ENCODE assay signal across 17 cellular contexts in the genomic region with DNA sequence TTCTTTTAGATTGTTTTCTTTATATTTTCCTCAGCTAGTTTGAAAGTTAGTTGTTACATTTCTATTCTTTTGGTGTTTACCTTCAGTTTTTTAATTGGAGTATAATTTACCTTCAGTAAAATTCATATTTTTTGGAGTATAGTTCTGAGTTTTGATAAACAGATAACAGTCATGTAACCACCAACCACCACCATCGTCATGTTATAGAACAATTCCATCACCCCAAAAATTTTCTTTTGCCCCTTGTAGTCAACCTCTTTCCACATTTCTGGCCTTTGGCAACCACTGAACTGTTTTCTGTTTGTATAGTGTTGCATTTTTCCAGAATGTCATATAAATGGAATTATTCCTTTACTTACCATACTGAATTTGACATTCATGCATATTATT. TPM values are rescaled to one million over a fixed set of nuclear protein-coding genes. Genes with fewer than 3 reads are reported as not detected.
DNase-seq lines count a peak whose midpoint lies in the region; ATAC-seq and TF ChIP-seq lines count a peak whose summit lies in the region.
"Had no signal": no experiment of that assay in that cellular context is flagged by ENCODE, and none has a peak within 500 bp of the region (broad histone marks: within the 10 kb centered on the region; RNA-seq: fewer than 3 reads in every experiment).

No MANE protein-coding gene starts in this region.

- H3K27ac Mint-ChIP-seq in activated CD8-positive, alpha-beta memory T cell treated with anti-CD3 and anti-CD28 coated beads, Interleukin-2, amount 10 ng/mL, durations not matched to agents 7 days and 5 days = peak overlapping the region; percentile 78
- H3K27ac Mint-ChIP-seq in stimulated activated naive CD8-positive, alpha-beta T cell treated with anti-CD3 and anti-CD28 coated beads, Interleukin-15, amount 100 ng/mL, for 72 hours = peak overlapping the region in 1 of 2 donors; percentile 48

- ATAC-seq in activated CD8-positive, alpha-beta memory T cell treated with anti-CD3 and anti-CD28 coated beads, Interleukin-2, amount 10 ng/mL, durations not matched to agents 7 days and 5 days = no peak
- ATAC-seq in gastroesophageal sphincter = no peak
- ATAC-seq in stimulated activated naive CD8-positive, alpha-beta T cell treated with anti-CD3 and anti-CD28 coated beads, Interleukin-15, amount 100 ng/mL, for 72 hours = no peak
- ATAC-seq: naive thymus-derived CD8-positive, alpha-beta T cell had no signal

- peaks cover 15% of the 10 kb centered on the region; the same call in 1 of the 2 replicates for H4K20me1 ChIP-seq in SU-DHL-6 (ENCODE audit: low read depth, low read length)

- no peak overlapping the region for H2AFZ ChIP-seq in SU-DHL-6 (ENCODE audit: low read depth, low read length, severe bottlenecking)

- H3K4me1 ChIP-seq in gastroesophageal sphincter = peaks cover 0 to 63% (median 3%) of the 10 kb centered on the region in 3 donors

- H3K9me3 Mint-ChIP-seq in activated CD8-positive, alpha-beta memory T cell treated with anti-CD3 and anti-CD28 coated beads, Interleukin-2, amount 10 ng/mL, durations not matched to agents 7 days and 5 days (ENCODE audit: low read depth) = no peaks in the 10 kb centered on the region
- H3K9me3 Mint-ChIP-seq in stimulated activated naive CD8-positive, alpha-beta T cell treated with anti-CD3 and anti-CD28 coated beads, Interleukin-15, amount 100 ng/mL, for 72 hours = no peaks in the 10 kb centered on the region
- H3K9me3 Mint-ChIP-seq: naive thymus-derived CD8-positive, alpha-beta T cell had no signal

- no peak for TF ChIP-seq CTCF in SU-DHL-6 (IDR thresholded peaks at IDR 0.05; ENCODE audit: insufficient read depth, low read length, poor library complexity, severe bottlenecking)
- TF ChIP-seq CTCF in gastroesophageal sphincter (IDR thresholded peaks at IDR 0.05) = no peak

- H3K9me3 ChIP-seq in SU-DHL-6 (ENCODE audit: insufficient read depth, low read length) (no peaks in the 10 kb centered on the region), gastroesophageal sphincter (no peaks in the 10 kb centered on the region)
- H3K9me3 ChIP-seq: upper lobe of right lung had no signal

- H3K36me3 Mint-ChIP-seq in activated CD8-positive, alpha-beta memory T cell treated with anti-CD3 and anti-CD28 coated beads, Interleukin-2, amount 10 ng/mL, durations not matched to agents 7 days and 5 days = peaks cover 45% of the 10 kb centered on the region

- H3K36me3 ChIP-seq in SU-DHL-6 (ENCODE audit: low read length) (peaks cover 12% of the 10 kb centered on the region; the same call in 1 of the 2 replicates), gastroesophageal sphincter (no peaks in the 10 kb centered on the region)
- H3K36me3 ChIP-seq: upper lobe of right lung had no signal

- TF ChIP-seq EP300 in gastroesophageal sphincter (IDR thresholded peaks at IDR 0.05) = no peak

- H3K4me3 Mint-ChIP-seq in activated CD8-positive, alpha-beta memory T cell treated with anti-CD3 and anti-CD28 coated beads, Interleukin-2, amount 10 ng/mL, durations not matched to agents 7 days and 5 days = no peak overlapping the region
- peak overlapping the region; percentile 10 to 29 for H3K4me3 Mint-ChIP-seq in stimulated activated naive CD8-positive, alpha-beta T cell treated with anti-CD3 and anti-CD28 coated beads, Interleukin-15, amount 100 ng/mL, for 72 hours

- H3K9me2 ChIP-seq in SU-DHL-6 (replicated peaks; ENCODE audit: insufficient read depth, low read length) = no peaks in the 10 kb centered on the region

- H3K27ac ChIP-seq in SU-DHL-6 (ENCODE audit: low read depth, low read length) (no peak overlapping the region; the same call in 1 of the 2 replicates), gastroesophageal sphincter (peak overlapping the region; percentile 54 to 99 (median 68))
- H3K27ac ChIP-seq: upper lobe of right lung had no signal

- TF ChIP-seq POLR2A in gastroesophageal sphincter (IDR thresholded peaks at IDR 0.05) = no peak

- H3K79me2 ChIP-seq in SU-DHL-6 (ENCODE audit: insufficient read depth, low read length) = peaks cover 99% of the 10 kb centered on the region

- no peak for DNase-seq in activated CD8-positive, alpha-beta memory T cell treated with anti-CD3 and anti-CD28 coated beads, Interleukin-2, amount 10 ng/mL, durations not matched to agents 7 days and 5 days
- DNase-seq in activated CD8-positive, alpha-beta memory T cell treated with anti-CD3 and anti-CD28 coated beads for 24 hours = no peak
- DNase-seq in stimulated activated naive CD8-positive, alpha-beta T cell treated with anti-CD3 and anti-CD28 coated beads, Interleukin-15, amount 100 ng/mL, for 72 hours = no peak
- DNase-seq in activated CD4-positive, CD25-positive, alpha-beta regulatory T cell (lab: John Stamatoyannopoulos, UW) = no peak
- DNase-seq in activated naive CD4-positive, alpha-beta T cell treated with Interleukin-2 at 50 U/mL for 16 hours = no peak
- no peak for DNase-seq in T-helper 9 cell
- DNase-seq: activated gamma-delta T cell treated with Interleukin-2 at 50 U/mL for 16 hours; cortex of kidney; glutamatergic neuron; mammary epithelial cell; naive thymus-derived CD8-positive, alpha-beta T cell; NCI-H1417; NCI-H2171; NCI-H774; upper lobe of right lung had no signal

- H3K4me1 Mint-ChIP-seq in activated CD8-positive, alpha-beta memory T cell treated with anti-CD3 and anti-CD28 coated beads, Interleukin-2, amount 10 ng/mL, durations not matched to agents 7 days and 5 days = peaks cover 36% of the 10 kb centered on the region
- peaks cover 36% of the 10 kb centered on the region for H3K4me1 Mint-ChIP-seq in stimulated activated naive CD8-positive, alpha-beta T cell treated with anti-CD3 and anti-CD28 coated beads, Interleukin-15, amount 100 ng/mL, for 72 hours

- CTCF ChIA-PET in activated CD8-positive, alpha-beta memory T cell treated with anti-CD3 and anti-CD28 coated beads, Interleukin-2, amount 10 ng/mL, durations not matched to agents 7 days and 5 days (lab: Charles Lee) = no interaction called here

- peaks cover 18% of the 10 kb centered on the region; the same call in 1 of the 2 replicates for H3F3A ChIP-seq in SU-DHL-6 (ENCODE audit: insufficient read depth)

- WGBS in gastroesophageal sphincter (ENCODE audit: low coverage in 1 of 2), 2 donors = 100% methylated on average over 1 of the region's 1 CpG

- H3K4me3 ChIP-seq in SU-DHL-6 (ENCODE audit: insufficient read depth, low read length, poor library complexity, severe bottlenecking) (no peak overlapping the region), gastroesophageal sphincter (no peak overlapping the region)
- H3K4me3 ChIP-seq: upper lobe of right lung had no signal

- H3K9ac ChIP-seq in SU-DHL-6 (ENCODE audit: low read length) = no peak overlapping the region

- H3K27me3 ChIP-seq in SU-DHL-6 (ENCODE audit: low read length) (no peaks in the 10 kb centered on the region), gastroesophageal sphincter (no peaks in the 10 kb centered on the region)
- H3K27me3 ChIP-seq: upper lobe of right lung had no signal

- peak overlapping the region; percentile 93 for H3K4me2 ChIP-seq in SU-DHL-6 (ENCODE audit: low read depth, low read length, poor library complexity, severe bottlenecking)

- no peaks in the 10 kb centered on the region for H3K27me3 Mint-ChIP-seq in activated CD8-positive, alpha-beta memory T cell treated with anti-CD3 and anti-CD28 coated beads, Interleukin-2, amount 10 ng/mL, durations not matched to agents 7 days and 5 days
- no peaks in the 10 kb centered on the region for H3K27me3 Mint-ChIP-seq in stimulated activated naive CD8-positive, alpha-beta T cell treated with anti-CD3 and anti-CD28 coated beads, Interleukin-15, amount 100 ng/mL, for 72 hours
- H3K27me3 Mint-ChIP-seq: naive thymus-derived CD8-positive, alpha-beta T cell had no signal

RNA-seq across cellular contexts. Expression of a gene that starts 6.8 kb away (rescaled TPM):
- total RNA-seq in activated CD8-positive, alpha-beta memory T cell treated with anti-CD3 and anti-CD28 coated beads, Interleukin-2, amount 10 ng/mL, durations not matched to agents 7 days and 5 days = 10 to 100 TPM; 24.9 to 25.5 TPM
- total RNA-seq in gastroesophageal sphincter = 10 to 100 TPM in 1 of 4 donors, 1 to 10 TPM in 3; 2.8 to 17.6 (median 4.5) TPM

RNA-seq across cellular contexts. Expression of a gene that starts 7.4 kb away (rescaled TPM):
- total RNA-seq in activated CD8-positive, alpha-beta memory T cell treated with anti-CD3 and anti-CD28 coated beads, Interleukin-2, amount 10 ng/mL, durations not matched to agents 7 days and 5 days = 100 to 1,000 TPM; 550 to 781 TPM
- total RNA-seq in gastroesophageal sphincter = 100 to 1,000 TPM; 493 to 609 (median 561) TPM
